11 cellular contexts compared by ENCODE assay signal in genomic region chr15:73989001-73989798, GRCh38. TPM values are rescaled to one million over a fixed set of nuclear protein-coding genes. Genes with fewer than 3 reads are reported as not detected.
DNase-seq lines count a peak whose midpoint lies in the region; ATAC-seq and TF ChIP-seq lines count a peak whose summit lies in the region.
"Had no signal": no experiment of that assay in that cellular context is flagged by ENCODE, and none has a peak within 500 bp of the region (broad histone marks: within the 10 kb centered on the region; RNA-seq: fewer than 3 reads in every experiment).

No MANE protein-coding gene starts in this region.

- H3K4me3 Mint-ChIP-seq in activated T-cell treated with anti-CD3 and anti-CD28 coated beads, Interleukin-2, amount 50 U/mL, for 72 hours = no peak overlapping the region
- H3K4me3 Mint-ChIP-seq in activated CD4-positive, alpha-beta T cell treated with anti-CD3 and anti-CD28 coated beads for 36 hours = no peak overlapping the region
- H3K4me3 Mint-ChIP-seq: activated CD4-positive, alpha-beta memory T cell treated with anti-CD3 and anti-CD28 coated beads, Interleukin-2, amount 10 ng/mL, durations not matched to agents 7 days and 5 days had no signal

- no peaks in the 10 kb centered on the region for H3K36me3 ChIP-seq in SK-N-SH (replicated peaks in 1 of 2; ENCODE audit: control insufficient read depth in 1 of 2, insufficient read depth in 2 of 2, low read length in 1 of 2)

- H3K9me2 ChIP-seq in SK-N-SH = no peaks in the 10 kb centered on the region

- H3K79me2 ChIP-seq in SK-N-SH (ENCODE audit: insufficient read depth) = peaks cover 6% of the 10 kb centered on the region; the same call in 1 of the 2 replicates

- no peaks in the 10 kb centered on the region for H4K20me1 ChIP-seq in SK-N-SH (ENCODE audit: insufficient read depth)

- no peaks in the 10 kb centered on the region for H3K9me3 Mint-ChIP-seq in activated T-cell treated with anti-CD3 and anti-CD28 coated beads, Interleukin-2, amount 50 U/mL, for 72 hours
- no peaks in the 10 kb centered on the region for H3K9me3 Mint-ChIP-seq in activated CD4-positive, alpha-beta T cell treated with anti-CD3 and anti-CD28 coated beads for 36 hours (ENCODE audit: low read depth)
- H3K9me3 Mint-ChIP-seq: activated CD4-positive, alpha-beta memory T cell treated with anti-CD3 and anti-CD28 coated beads, Interleukin-2, amount 10 ng/mL, durations not matched to agents 7 days and 5 days had no signal

- POLR2A ChIA-PET in SK-N-SH (lab: Yijun Ruan, JAX) = no interaction called here
- POLR2A ChIA-PET in activated CD4-positive, alpha-beta T cell treated with anti-CD3 and anti-CD28 coated beads for 36 hours (lab: Charles Lee) = no interaction called here

- H3K9me3 ChIP-seq in SK-N-SH = no peaks in the 10 kb centered on the region

- WGBS in SK-N-SH (ENCODE audit: low lambda C conversion rate) = 76% methylated on average over 9 of the region's 9 CpGs

- peaks cover 12% of the 10 kb centered on the region for H3F3A ChIP-seq in SK-N-SH (replicated peaks; ENCODE audit: insufficient read depth)

- intact Hi-C loops in activated CD4-positive, alpha-beta T cell treated with anti-CD3 and anti-CD28 coated beads for 36 hours (cut with DNase I, micrococcal nuclease) = no loop called here

- no peak for TF ChIP-seq RAD21 in SK-N-SH (IDR thresholded peaks at IDR 0.05; ENCODE audit: low read length)

- peak; percentile 77 for DNase-seq in GM04503 (ENCODE audit: low read depth)
- no peak for DNase-seq in SK-N-SH
- peak; percentile 79 for DNase-seq in fibroblast of the aortic adventitia (ENCODE audit: low read depth)
- DNase-seq in activated T-cell treated with anti-CD3 and anti-CD28 coated beads, Interleukin-2, amount 50 U/mL, for 48 hours = no peak
- no peak for DNase-seq in activated T-cell treated with anti-CD3 and anti-CD28 coated beads, Interleukin-2, amount 50 U/mL, for 72 hours
- DNase-seq in activated CD4-positive, alpha-beta T cell treated with anti-CD3 and anti-CD28 coated beads for 36 hours = no peak
- DNase-seq: activated CD4-positive, alpha-beta memory T cell treated with anti-CD3 and anti-CD28 coated beads, Interleukin-2, amount 10 ng/mL, durations not matched to agents 7 days and 5 days; effector CD8-positive, alpha-beta T cell; stimulated activated naive CD4-positive, alpha-beta T cell had no signal

- peak overlapping the region; percentile 29; the same call in 1 of the 2 replicates for H3K9ac ChIP-seq in SK-N-SH

- H3K36me3 Mint-ChIP-seq in activated T-cell treated with anti-CD3 and anti-CD28 coated beads, Interleukin-2, amount 50 U/mL, for 72 hours (ENCODE audit: insufficient read depth in 2 of 2) = peaks cover 0 to under 1% of the 10 kb centered on the region in 2 donors
- H3K36me3 Mint-ChIP-seq in activated CD4-positive, alpha-beta T cell treated with anti-CD3 and anti-CD28 coated beads for 36 hours (ENCODE audit: low read depth) = peaks cover 5% of the 10 kb centered on the region

- no peaks in the 10 kb centered on the region for H3K27me3 ChIP-seq in SK-N-SH (ENCODE audit: insufficient read depth)

- no peak for TF ChIP-seq EP300 in SK-N-SH (IDR thresholded peaks at IDR 0.05; ENCODE audit: borderline replicate concordance in 1 of 2, low read depth in 1 of 2, low read length in 1 of 2)

- TF ChIP-seq CTCF in SK-N-SH (IDR thresholded peaks at IDR 0.05) = no peak
- TF ChIP-seq CTCF in fibroblast of the aortic adventitia (IDR thresholded peaks at IDR 0.05; ENCODE audit: insufficient read depth, low read length) = no peak

- peak overlapping the region; percentile 67 to 80 for H3K27ac ChIP-seq in SK-N-SH (ENCODE audit: low read depth in 2 of 2, low read length in 1 of 2)
- peak overlapping the region in 20 of 21 experiments; percentile 46 to 99 (median 92) for H3K27ac ChIP-seq in skin epidermis

- H3K4me1 Mint-ChIP-seq in activated T-cell treated with anti-CD3 and anti-CD28 coated beads, Interleukin-2, amount 50 U/mL, for 72 hours (ENCODE audit: low read depth) = peaks cover 71% of the 10 kb centered on the region
- H3K4me1 Mint-ChIP-seq in activated CD4-positive, alpha-beta T cell treated with anti-CD3 and anti-CD28 coated beads for 36 hours = peaks cover 34% of the 10 kb centered on the region

- no peak overlapping the region for H3K27ac Mint-ChIP-seq in activated T-cell treated with anti-CD3 and anti-CD28 coated beads, Interleukin-2, amount 50 U/mL, for 72 hours
- H3K27ac Mint-ChIP-seq in activated CD4-positive, alpha-beta T cell treated with anti-CD3 and anti-CD28 coated beads for 36 hours = no peak overlapping the region
- H3K27ac Mint-ChIP-seq: activated CD4-positive, alpha-beta memory T cell treated with anti-CD3 and anti-CD28 coated beads, Interleukin-2, amount 10 ng/mL, durations not matched to agents 7 days and 5 days had no signal

- peaks cover 43% of the 10 kb centered on the region in 2 experiments; a peak in 3 of 4 replicates for H3K4me1 ChIP-seq in SK-N-SH (ENCODE audit: control insufficient read depth in 1 of 2, insufficient read depth in 2 of 2, low read depth in 1 of 2, low read length in 1 of 2)

- H3K27me3 Mint-ChIP-seq in activated T-cell treated with anti-CD3 and anti-CD28 coated beads, Interleukin-2, amount 50 U/mL, for 72 hours (ENCODE audit: low read depth) = no peaks in the 10 kb centered on the region
- H3K27me3 Mint-ChIP-seq in activated CD4-positive, alpha-beta T cell treated with anti-CD3 and anti-CD28 coated beads for 36 hours = no peaks in the 10 kb centered on the region
- H3K27me3 Mint-ChIP-seq: activated CD4-positive, alpha-beta memory T cell treated with anti-CD3 and anti-CD28 coated beads, Interleukin-2, amount 10 ng/mL, durations not matched to agents 7 days and 5 days had no signal

- peak overlapping the region; percentile 66 for H3K4me2 ChIP-seq in SK-N-SH

- ATAC-seq in activated T-cell treated with anti-CD3 and anti-CD28 coated beads, Interleukin-2, amount 50 U/mL, for 72 hours (replicated peaks in 1 of 2) = no peak
- no peak for ATAC-seq in activated CD4-positive, alpha-beta T cell treated with anti-CD3 and anti-CD28 coated beads for 36 hours
- no peak for ATAC-seq in HG02759 (IDR thresholded peaks at IDR 0.05; ENCODE audit: unreplicated experiment)

- CTCF ChIA-PET in SK-N-SH (lab: Yijun Ruan, JAX) = interaction anchor here (1.2 to 1.8 kb wide), 5 partner anchors 16 to 62 kb away, joined by 3 to 5 read pairs (median 4); no protein-coding TSS in a partner anchor
- CTCF ChIA-PET in activated CD4-positive, alpha-beta T cell treated with anti-CD3 and anti-CD28 coated beads for 36 hours (lab: Charles Lee) = interaction anchor here (0.6 to 6.3 kb wide), 5 partner anchors 17 to 752 kb away, joined by 3 to 57 read pairs (median 8); no protein-coding TSS in a partner anchor

- peak overlapping the region; percentile 36; the same call in 1 of the 2 replicates for H2AFZ ChIP-seq in SK-N-SH (ENCODE audit: low read depth)

- H3K4me3 ChIP-seq in SK-N-SH (ENCODE audit: low read depth in 2 of 2, low read length in 1 of 2) = no peak overlapping the region
- no peak overlapping the region for H3K4me3 ChIP-seq in fibroblast of the aortic adventitia (ENCODE audit: low read depth, low read length)
- no peak overlapping the region for H3K4me3 ChIP-seq in skin epidermis

TF ChIP-seq in SK-N-SH, 30 proteins besides CTCF, POLR2A, EP300 and RAD21 (continues in another document):
- TF ChIP-seq MEF2A (IDR thresholded peaks at IDR 0.05; ENCODE audit: borderline replicate concordance, low read depth) (no peak), TEAD4 (IDR thresholded peaks at IDR 0.05; ENCODE audit: borderline replicate concordance, insufficient read depth) (no peak), SIN3A (IDR thresholded peaks at IDR 0.05; ENCODE audit: borderline replicate concordance, low read depth, low read length) (no peak), FOSL2 (IDR thresholded peaks at IDR 0.05; ENCODE audit: borderline replicate concordance, low read depth) (peak; percentile 75), YY1 (IDR thresholded peaks at IDR 0.05; ENCODE audit: low read depth) (no peak), NRF1 (IDR thresholded peaks at IDR 0.05; ENCODE audit: low read depth, low read length) (no peak), PBX3 (IDR thresholded peaks at IDR 0.05) (peak; percentile 49; the same call in 1 of the 2 replicates), TCF12 (IDR thresholded peaks at IDR 0.05) (peak; percentile 46; the same call in 1 of the 2 replicates), NFIC (IDR thresholded peaks at IDR 0.05; ENCODE audit: borderline replicate concordance) (peak; percentile 16; the same call in 1 of the 2 replicates), TAF1 (IDR thresholded peaks at IDR 0.05; ENCODE audit: borderline replicate concordance, low read depth, low read length) (no peak)

RNA-seq across cellular contexts. Expression of gene STOML1, which starts 2.9 kb away (rescaled TPM):
- polyA plus RNA-seq in SK-N-SH (2012; rRNA removed) = 19.1 and 20.4 TPM in 2 replicates
- 8.2 and 13.5 TPM in 2 replicates for polyA plus RNA-seq in SK-N-SH (2012; cell fraction: cytosol; rRNA removed)
- polyA plus RNA-seq in SK-N-SH (2012; cell fraction: nucleus; rRNA removed) = 27.9 and 28.2 TPM in 2 replicates
- 6.8 and 19.0 TPM in 2 replicates for total RNA-seq in fibroblast of the aortic adventitia (ENCODE audit: low replicate concordance)
- total RNA-seq in activated T-cell treated with anti-CD3 and anti-CD28 coated beads, Interleukin-2, amount 50 U/mL, for 72 hours = 10 to 100 TPM in 1 of 2 donors, 1 to 10 TPM in 1; 7.2 to 15.1 TPM
- 1 to 10 TPM; 6.3 to 7.1 TPM for total RNA-seq in activated CD4-positive, alpha-beta T cell treated with anti-CD3 and anti-CD28 coated beads for 36 hours

RNA-seq across cellular contexts. Expression of gene PML, which starts 5.3 kb away (rescaled TPM):
- polyA plus RNA-seq in SK-N-SH (2012; rRNA removed) = 14.0 and 18.4 TPM in 2 replicates
- polyA plus RNA-seq in SK-N-SH (2012; cell fraction: cytosol; rRNA removed) = 7.9 and 12.9 TPM in 2 replicates
- 48.3 and 66.5 TPM in 2 replicates for polyA plus RNA-seq in SK-N-SH (2012; cell fraction: nucleus; rRNA removed)
- 29.3 and 31.9 TPM in 2 replicates for total RNA-seq in fibroblast of the aortic adventitia (ENCODE audit: low replicate concordance)
- 10 to 100 TPM; 70.9 to 71.6 TPM for total RNA-seq in activated T-cell treated with anti-CD3 and anti-CD28 coated beads, Interleukin-2, amount 50 U/mL, for 72 hours
- 10 to 100 TPM; 72.6 to 75.4 TPM for total RNA-seq in activated CD4-positive, alpha-beta T cell treated with anti-CD3 and anti-CD28 coated beads for 36 hours

Comparison
In these comparisons a context has a peak if more than half of its experiments do, and no peak if none do; other contexts are left out.
1. DNase-seq: peak in GM04503 (single experiment) and fibroblast of the aortic adventitia (single experiment); none in SK-N-SH (single experiment), activated T-cell treated with anti-CD3 and anti-CD28 coated beads, Interleukin-2, amount 50 U/mL, for 48 hours (0 of 2), activated T-cell treated with anti-CD3 and anti-CD28 coated beads, Interleukin-2, amount 50 U/mL, for 72 hours (0 of 2) and activated CD4-positive, alpha-beta T cell treated with anti-CD3 and anti-CD28 coated beads for 36 hours (single experiment).